In the genomic region with DNA sequence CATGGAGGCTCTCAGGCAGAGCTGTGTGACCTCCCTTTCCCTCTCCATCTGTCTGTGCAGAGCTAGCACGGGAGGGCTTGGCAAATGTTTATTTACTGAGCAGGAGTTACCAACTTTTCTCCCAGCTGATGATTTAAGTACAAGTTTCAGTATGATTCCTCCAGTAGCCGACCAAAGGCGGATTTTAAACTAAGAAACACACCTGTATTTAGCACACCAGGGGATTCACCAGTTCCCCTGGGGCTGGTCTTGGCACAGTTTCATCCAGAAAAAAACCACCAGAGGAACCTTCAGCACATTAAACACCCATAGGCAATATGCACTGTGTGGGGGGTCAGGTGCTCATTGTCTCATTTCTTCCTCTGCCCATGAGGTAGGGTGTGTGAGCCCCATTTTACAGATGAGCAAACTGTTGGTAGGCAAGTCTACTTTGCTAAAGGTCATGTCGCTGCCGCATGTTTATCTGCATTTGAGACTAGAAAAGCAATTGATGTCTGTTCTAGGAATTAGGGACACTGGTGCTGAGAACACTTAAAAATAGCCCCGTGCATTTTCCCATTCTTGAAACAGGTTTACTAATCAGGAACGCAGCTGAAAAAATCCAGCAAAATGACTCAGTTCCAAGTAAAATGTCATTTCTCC, we compare ENCODE assay signal across 8 cellular contexts.
DNase-seq lines count a peak whose midpoint lies in the region; ATAC-seq, FAIRE-seq and TF ChIP-seq lines count a peak whose summit lies in the region.

No MANE protein-coding gene starts in this region.

- no peaks in the 10 kb centered on the region for H4K20me1 ChIP-seq in OCI-LY3 (ENCODE audit: insufficient read depth, low read length)

- DNase-seq in naive B cell (no peak), RKO (ENCODE audit: low spot score) (no peak), SKM-1 (lab: John Stamatoyannopoulos, UW; ENCODE audit: unreplicated experiment) (no peak), HTR-8/SVneo (ENCODE audit: insufficient read length, low spot score) (no peak), NCI-H526 treated with DMSO at 0.1 percent for 48 hours (lab: John Stamatoyannopoulos, UW) (no peak)

- peaks cover 8 to 19% of the 10 kb centered on the region in 2 donors for H3K36me3 Mint-ChIP-seq in naive B cell

- peaks cover 21% of the 10 kb centered on the region for H3K79me2 ChIP-seq in OCI-LY3 (ENCODE audit: low read length)

- peak overlapping the region in 2 of 6 donors; percentile 35 to 49 for H3K27ac Mint-ChIP-seq in naive B cell

- H3K9me3 Mint-ChIP-seq in naive B cell: peaks cover 16 to 37% (median 20%) of the 10 kb centered on the region in 7 donors

- H3K27me3 Mint-ChIP-seq in naive B cell: peaks cover 67 to 88% (median 85%) of the 10 kb centered on the region in 3 donors

- H3K36me3 ChIP-seq in OCI-LY3 (replicated peaks; ENCODE audit: low read depth, low read length): peaks cover 33% of the 10 kb centered on the region

- H3K4me3 Mint-ChIP-seq in naive B cell: peak overlapping the region in 6 of 8 donors; percentile 0 to 76 (median 42)

- peak overlapping the region; percentile 83 for H3K9ac ChIP-seq in OCI-LY3 (ENCODE audit: low read length)

- no peak overlapping the region for H2AFZ ChIP-seq in OCI-LY3 (ENCODE audit: low read depth, low read length)

- no peaks in the 10 kb centered on the region for H3K27me3 ChIP-seq in OCI-LY3 (ENCODE audit: low read depth, low read length)

- H3K4me1 ChIP-seq in OCI-LY3 (ENCODE audit: low read length): peaks cover 86% of the 10 kb centered on the region

- no peak for TF ChIP-seq CTCF in OCI-LY3 (IDR thresholded peaks at IDR 0.05; ENCODE audit: low read depth, low read length)

- peaks cover 18 to 26% (median 24%) of the 10 kb centered on the region in 3 donors for H3K4me1 Mint-ChIP-seq in naive B cell

- H3K4me2 ChIP-seq in OCI-LY3 (ENCODE audit: low read length): peak overlapping the region; percentile 73

- peak overlapping the region; percentile 53 for H3K4me3 ChIP-seq in OCI-LY3 (ENCODE audit: low read length)

- peak overlapping the region; percentile 98 for H3K27ac ChIP-seq in OCI-LY3 (ENCODE audit: low read length)

- FAIRE-seq in HTR-8/SVneo (lab: Jason Lieb, UNC): no peak

- ATAC-seq in GM18873 (IDR thresholded peaks at IDR 0.05; ENCODE audit: low FRiP score, unreplicated experiment) (peak; percentile 70), HG02623 (IDR thresholded peaks at IDR 0.05; ENCODE audit: unreplicated experiment) (peak; percentile 62), naive B cell (ENCODE audit: low read depth in 2 of 2) (peak; percentile 17 to 34)

- H3K9me3 ChIP-seq in OCI-LY3 (ENCODE audit: insufficient read depth, low read length): peaks cover 18% of the 10 kb centered on the region; the same call in 1 of the 2 replicates
